21 cellular contexts compared by ENCODE assay signal in the genomic region with DNA sequence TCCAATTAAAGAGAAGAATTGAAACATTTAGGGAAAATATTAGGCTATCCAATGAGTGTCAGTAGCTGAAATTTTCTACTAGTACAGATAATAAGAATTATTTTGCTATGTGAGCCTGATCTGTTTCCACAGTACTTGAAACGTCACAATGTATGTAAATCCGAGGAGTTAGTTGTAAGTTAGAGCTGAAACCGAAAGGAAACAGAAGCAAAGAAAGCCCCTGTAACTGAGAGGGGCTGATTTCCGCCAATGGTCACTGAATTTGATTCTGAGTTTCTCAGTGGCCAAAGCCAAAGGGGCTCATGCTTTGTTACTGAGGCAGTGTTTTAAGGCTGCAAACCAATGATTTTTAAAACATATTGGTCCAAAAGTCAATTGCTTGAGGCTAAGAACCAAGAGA.
A peak's percentile ranks its signal among the peaks of the same experiment; 100 is the strongest.
DNase-seq lines count a peak whose midpoint lies in the region; ATAC-seq and TF ChIP-seq lines count a peak whose summit lies in the region.
"Had no signal": no experiment of that assay in that cellular context is flagged by ENCODE, and none has a peak within 500 bp of the region (broad histone marks: within the 10 kb centered on the region; RNA-seq: fewer than 3 reads in every experiment).

No MANE protein-coding gene starts in this region.

- H3K36me3 Mint-ChIP-seq in osteocyte (ENCODE audit: unreplicated experiment), result no peaks in the 10 kb centered on the region
- H3K36me3 Mint-ChIP-seq: CD4-positive, alpha-beta memory T cell had no signal

- no peaks in the 10 kb centered on the region for H3K9me3 Mint-ChIP-seq in osteocyte (ENCODE audit: unreplicated experiment)
- H3K9me3 Mint-ChIP-seq: CD4-positive, alpha-beta memory T cell; H9; IgD-negative memory B cell had no signal

- TF ChIP-seq CTCF in GM13977 (IDR thresholded peaks at IDR 0.05; ENCODE audit: extremely low read depth, insufficient read depth, missing control alignments) (no peak), SU-DHL-6 (IDR thresholded peaks at IDR 0.05; ENCODE audit: insufficient read depth, low read length, poor library complexity, severe bottlenecking) (no peak), osteocyte (IDR thresholded peaks at IDR 0.05) (no peak)

- no peaks in the 10 kb centered on the region for H3K79me2 ChIP-seq in SU-DHL-6 (ENCODE audit: insufficient read depth, low read length)

- H3K9ac ChIP-seq in SU-DHL-6 (ENCODE audit: low read length), result no peak overlapping the region

- H3K36me3 ChIP-seq in SU-DHL-6 (ENCODE audit: low read length), result no peaks in the 10 kb centered on the region

- DNase-seq in GM13977 (ENCODE audit: low spot score), result peak; percentile 17
- no peak for DNase-seq in osteocyte (ENCODE audit: extremely low spot score, unreplicated experiment)
- DNase-seq in NCI-H2107 treated with DMSO at 0.1 percent for 48 hours (lab: John Stamatoyannopoulos, UW; ENCODE audit: unreplicated experiment), result no peak
- no peak for DNase-seq in midbrain (lab: John Stamatoyannopoulos, UW)
- DNase-seq: AML-193; CD4-positive, alpha-beta memory T cell; DND-41; GDM1; H9; MV-4-11; NCI-H1436; NCI-H2081; NCI-H226; NCI-H526 treated with DMSO at 0.1 percent for 48 hours; PC-9; T1000 had no signal

- no peak overlapping the region for H3K4me3 ChIP-seq in SU-DHL-6 (ENCODE audit: insufficient read depth, low read length, poor library complexity, severe bottlenecking)
- H3K4me3 ChIP-seq: PC-9 had no signal

- no peaks in the 10 kb centered on the region for H3F3A ChIP-seq in SU-DHL-6 (ENCODE audit: insufficient read depth)

- H3K9me3 ChIP-seq in SU-DHL-6 (ENCODE audit: insufficient read depth, low read length), result no peaks in the 10 kb centered on the region

- H3K4me3 Mint-ChIP-seq in osteocyte (ENCODE audit: unreplicated experiment), result no peak overlapping the region
- H3K4me3 Mint-ChIP-seq: CD4-positive, alpha-beta memory T cell; H9; IgD-negative memory B cell had no signal

- H4K20me1 ChIP-seq in SU-DHL-6 (ENCODE audit: low read depth, low read length), result no peaks in the 10 kb centered on the region

- H3K27me3 Mint-ChIP-seq in osteocyte (ENCODE audit: unreplicated experiment), result peaks cover 32% of the 10 kb centered on the region
- H3K27me3 Mint-ChIP-seq: IgD-negative memory B cell had no signal

- no peak overlapping the region for H3K27ac ChIP-seq in SU-DHL-6 (ENCODE audit: low read depth, low read length)
- H3K27ac ChIP-seq: PC-9 had no signal

- in situ Hi-C loops in GM13977 (cut with MboI; ENCODE audit: low pct_unique_long_range_greater_than_20kb, low sequenced_read_pairs, unreplicated experiment), result no loop called here

- H3K4me2 ChIP-seq in SU-DHL-6 (ENCODE audit: low read depth, low read length, poor library complexity, severe bottlenecking), result peak overlapping the region; percentile 16
- H3K4me2 ChIP-seq: PC-9 had no signal

- H3K4me1 Mint-ChIP-seq in osteocyte (ENCODE audit: unreplicated experiment), result no peaks in the 10 kb centered on the region

- ATAC-seq in GM19463 (IDR thresholded peaks at IDR 0.05; ENCODE audit: unreplicated experiment) (peak; percentile 63), HG02981 (IDR thresholded peaks at IDR 0.05; ENCODE audit: unreplicated experiment) (peak; percentile 71), GM18870 (IDR thresholded peaks at IDR 0.05; ENCODE audit: unreplicated experiment) (no peak)

- no peaks in the 10 kb centered on the region for H3K27me3 ChIP-seq in SU-DHL-6 (ENCODE audit: low read length)

- no peak overlapping the region for H3K27ac Mint-ChIP-seq in osteocyte (ENCODE audit: unreplicated experiment)
- H3K27ac Mint-ChIP-seq: CD4-positive, alpha-beta memory T cell; H9; IgD-negative memory B cell had no signal

- no peak overlapping the region for H2AFZ ChIP-seq in SU-DHL-6 (ENCODE audit: low read depth, low read length, severe bottlenecking)
- H2AFZ ChIP-seq: PC-9 had no signal

- no peaks in the 10 kb centered on the region for H3K9me2 ChIP-seq in SU-DHL-6 (replicated peaks; ENCODE audit: insufficient read depth, low read length)
